In genomic region chr5:75509956-75510355, GRCh38 we compare ENCODE assay signal across 1 cellular context.
TF ChIP-seq lines count a peak whose summit lies in the region.

No MANE protein-coding gene starts in this region.

TF ChIP-seq in K562, 482 proteins besides CTCF, POLR2A, EP300 and RAD21:
- TF ChIP-seq MITF (IDR thresholded peaks at IDR 0.05) (0 out of 2 replicates have a peak, but pooled peaks have one; percentile 42), CHD1 (IDR thresholded peaks at IDR 0.05; ENCODE audit: low read length) (peak; percentile 17), E2F6 (IDR thresholded peaks at IDR 0.05; ENCODE audit: borderline replicate concordance in 1 of 2, extremely low read depth in 1 of 2, insufficient read depth in 1 of 2, insufficient read length in 1 of 2, low read depth in 1 of 2, low read length in 1 of 2, poor library complexity in 1 of 2, severe bottlenecking in 1 of 2) (no peak), CEBPG (CRISPR knock-in tag; IDR thresholded peaks at IDR 0.05) (no peak), CEBPG (tag; conservative IDR thresholded peaks at IDR 0.05 in 1 of 2, IDR thresholded peaks at IDR 0.05 in 1 of 2) (peak in 1 of 2 experiments; percentile 44; a peak in 1 of 4 replicates), BHLHE40 (IDR thresholded peaks at IDR 0.05; ENCODE audit: low read length) (peak; percentile 27; the same call in 1 of the 2 replicates), FOXA1 (IDR thresholded peaks at IDR 0.05; ENCODE audit: borderline replicate concordance) (no peak), YY1 (IDR thresholded peaks at IDR 0.05; ENCODE audit: borderline replicate concordance in 1 of 3, control insufficient read depth in 1 of 3, extremely low read depth in 1 of 3, insufficient read depth in 3 of 3, insufficient read length in 1 of 3, insufficient replicate concordance in 2 of 3, low read depth in 1 of 3, low read length in 2 of 3) (peak in 1 of 3 experiments; percentile 42), BRF2 (IDR thresholded peaks at IDR 0.05; ENCODE audit: borderline replicate concordance, insufficient read depth, insufficient read length) (no peak), HMBOX1 (IDR thresholded peaks at IDR 0.05) (peak; percentile 74), ZNF324 (CRISPR knock-in tag; IDR thresholded peaks at IDR 0.05) (no peak), VEZF1 (CRISPR knock-in tag; IDR thresholded peaks at IDR 0.05) (peak; percentile 20; the same call in 1 of the 2 replicates), EHMT2 (IDR thresholded peaks at IDR 0.05) (no peak)
TF ChIP-seq in K562: peak in this region for 7.
